In genomic region chr3:58026598-58026997, GRCh38 we compare ENCODE assay signal across 11 cellular contexts. TPM values are rescaled to one million over a fixed set of nuclear protein-coding genes. Genes with fewer than 3 reads are reported as not detected.
DNase-seq lines count a peak whose midpoint lies in the region; ATAC-seq and TF ChIP-seq lines count a peak whose summit lies in the region.
"Had no signal": no experiment of that assay in that cellular context is flagged by ENCODE, and none has a peak within 500 bp of the region (broad histone marks: within the 10 kb centered on the region; RNA-seq: fewer than 3 reads in every experiment).

No MANE protein-coding gene starts in this region.

- CTCF ChIA-PET in mammary epithelial cell (lab: Charles Lee; ENCODE audit: low non-redundant PET): interaction anchor here (0.6 kb wide), 1 partner anchor 28 kb away, joined by 4 read pairs; no protein-coding TSS in a partner anchor

- H2AFZ ChIP-seq in mammary epithelial cell (ENCODE audit: low read depth, low read length): no peak overlapping the region

- H3K27ac Mint-ChIP-seq in activated naive CD4-positive, alpha-beta T cell treated with anti-CD3 and anti-CD28 coated beads, Interleukin-2, amount 50 U/mL, for 72 hours: peak overlapping the region in 1 of 2 donors; percentile 87
- H3K27ac Mint-ChIP-seq in mesothelial cell of epicardium: peak overlapping the region; percentile 50
- H3K27ac Mint-ChIP-seq: B cell had no signal

- dilution Hi-C loops in mammary epithelial cell (cut with HindIII; ENCODE audit: low sequenced_read_pairs): loop anchor here (25.0 kb wide), 1 partner anchor 89 kb away; no protein-coding TSS in a partner anchor

- H3K27ac ChIP-seq in mammary epithelial cell (ENCODE audit: insufficient read depth, low read depth, low read length) (peak overlapping the region; percentile 53), vagina (peak overlapping the region; percentile 20), left ventricle myocardium inferior (replicated peaks) (no peak overlapping the region)

- no peak overlapping the region for H3K4me3 Mint-ChIP-seq in mesothelial cell of epicardium
- H3K4me3 Mint-ChIP-seq: B cell had no signal

- peaks cover 53% of the 10 kb centered on the region for H4K20me1 ChIP-seq in mammary epithelial cell (ENCODE audit: insufficient read depth, low read length)

- peak overlapping the region; percentile 29 for H3K4me2 ChIP-seq in mammary epithelial cell (ENCODE audit: insufficient read depth, low read depth, low read length)

- H3K4me3 ChIP-seq in mammary epithelial cell (replicated peaks in 1 of 3; ENCODE audit: insufficient read depth in 1 of 3, low read depth in 2 of 3, low read length in 3 of 3): no peak overlapping the region
- H3K4me3 ChIP-seq in vagina: no peak overlapping the region
- no peak overlapping the region for H3K4me3 ChIP-seq in left ventricle myocardium inferior

- H3K27me3 ChIP-seq in mammary epithelial cell (ENCODE audit: insufficient read depth, low read length) (no peaks in the 10 kb centered on the region), vagina (no peaks in the 10 kb centered on the region), left ventricle myocardium inferior (ENCODE audit: low read depth) (no peaks in the 10 kb centered on the region)

- WGBS in mammary epithelial cell (ENCODE audit: low coverage, missing lambda C conversion rate): 45% methylated on average over 7 of the region's 7 CpGs

- H3K9me3 ChIP-seq in mammary epithelial cell (replicated peaks; ENCODE audit: insufficient read depth, low read length): no peaks in the 10 kb centered on the region
- no peaks in the 10 kb centered on the region for H3K9me3 ChIP-seq in vagina
- H3K9me3 ChIP-seq in left ventricle myocardium inferior (replicated peaks): no peaks in the 10 kb centered on the region

- no peak overlapping the region for H3K9ac ChIP-seq in mammary epithelial cell (ENCODE audit: insufficient read depth, low read length)

- BruUV-seq in mammary epithelial cell (replicated peaks; lab: Mats Ljungman, UMichigan): no TSS peak

- H3K9me3 Mint-ChIP-seq in activated naive CD4-positive, alpha-beta T cell treated with anti-CD3 and anti-CD28 coated beads, Interleukin-2, amount 50 U/mL, for 72 hours: no peaks in the 10 kb centered on the region
- H3K9me3 Mint-ChIP-seq in mesothelial cell of epicardium: no peaks in the 10 kb centered on the region

- H3K4me1 ChIP-seq in mammary epithelial cell (ENCODE audit: insufficient read depth, low read length) (peaks cover 59% of the 10 kb centered on the region), vagina (peaks cover 45% of the 10 kb centered on the region), left ventricle myocardium inferior (peaks cover 30% of the 10 kb centered on the region)

- peaks cover 99% of the 10 kb centered on the region for H3K79me2 ChIP-seq in mammary epithelial cell (ENCODE audit: insufficient read depth, low read length)

- H3K4me1 Mint-ChIP-seq in mesothelial cell of epicardium: peaks cover 22% of the 10 kb centered on the region

- intact Hi-C loops in mammary epithelial cell (cut with micrococcal nuclease): no loop called here
- intact Hi-C loops in vagina (cut with DNase I): no loop called here
- intact Hi-C loops in left ventricle myocardium inferior (cut with micrococcal nuclease): no loop called here

- H3K36me3 Mint-ChIP-seq in activated naive CD4-positive, alpha-beta T cell treated with anti-CD3 and anti-CD28 coated beads, Interleukin-2, amount 50 U/mL, for 72 hours: no peaks in the 10 kb centered on the region
- H3K36me3 Mint-ChIP-seq in mesothelial cell of epicardium: no peaks in the 10 kb centered on the region

- ATAC-seq in activated naive CD4-positive, alpha-beta T cell treated with anti-CD3 and anti-CD28 coated beads, Interleukin-2, amount 50 U/mL, for 72 hours: peak; percentile 26 to 36
- no peak for ATAC-seq in GM21515 (IDR thresholded peaks at IDR 0.05; ENCODE audit: unreplicated experiment)

- no peaks in the 10 kb centered on the region for H3K27me3 Mint-ChIP-seq in mesothelial cell of epicardium (ENCODE audit: low read depth)
- H3K27me3 Mint-ChIP-seq: B cell had no signal

- H3K36me3 ChIP-seq in mammary epithelial cell (ENCODE audit: insufficient read depth, low read length) (peaks cover 13% of the 10 kb centered on the region), vagina (no peaks in the 10 kb centered on the region), left ventricle myocardium inferior (no peaks in the 10 kb centered on the region)

- DNase-seq in activated naive CD4-positive, alpha-beta T cell treated with anti-CD3 and anti-CD28 coated beads, Interleukin-2, amount 50 U/mL, for 72 hours (ENCODE audit: low spot score in 2 of 2): no peak
- no peak for DNase-seq in activated naive CD4-positive, alpha-beta T cell treated with Interleukin-2 at 50 U/mL for 16 hours
- peak; percentile 89 for DNase-seq in mammary epithelial cell
- DNase-seq in mesothelial cell of epicardium (ENCODE audit: low spot score in 2 of 2, unreplicated experiment in 2 of 2): no peak
- DNase-seq in vagina (ENCODE audit: extremely low spot score in 2 of 2): no peak
- no peak for DNase-seq in D341Med (ENCODE audit: low spot score)
- DNase-seq in left ventricle myocardium inferior: no peak
- DNase-seq: activated T-cell treated with anti-CD3 and anti-CD28 coated beads for 4 hours, small intestine had no signal

- TF ChIP-seq POLR2A in vagina (IDR thresholded peaks at IDR 0.05): no peak

- TF ChIP-seq CTCF in mammary epithelial cell (conservative IDR thresholded peaks at IDR 0.05 in 1 of 2, IDR thresholded peaks at IDR 0.05 in 1 of 2; ENCODE audit: extremely low read depth in 1 of 2, insufficient read depth in 1 of 2, low read depth in 1 of 2, low read length in 2 of 2) (peak; percentile 19 to 37), mesothelial cell of epicardium (IDR thresholded peaks at IDR 0.05; ENCODE audit: unreplicated experiment) (no peak), vagina (IDR thresholded peaks at IDR 0.05) (no peak), left ventricle myocardium inferior (IDR thresholded peaks at IDR 0.05; ENCODE audit: borderline replicate concordance) (no peak)

- in situ Hi-C loops in mammary epithelial cell (cut with MboI; ENCODE audit: low sequenced_read_pairs in 2 of 2): no loop called here

RNA-seq across cellular contexts. Expression of gene FLNB, which starts 18.4 kb away (rescaled TPM):
- 10 to 100 TPM; 17.5 to 34.2 TPM for total RNA-seq in activated naive CD4-positive, alpha-beta T cell treated with anti-CD3 and anti-CD28 coated beads, Interleukin-2, amount 50 U/mL, for 72 hours
- 1,000 to 10,000 TPM in 1 of 2 donors, 100 to 1,000 TPM in 1; 930 to 1,038 TPM for total RNA-seq in mammary epithelial cell
- polyA plus RNA-seq in mammary epithelial cell: 415 TPM
- polyA minus RNA-seq in mammary epithelial cell: 1,694 TPM
- total RNA-seq in mesothelial cell of epicardium: 173 to 190 TPM (median 177 TPM) in 3 replicates
- 147 TPM for total RNA-seq in vagina
- 34.8 TPM for total RNA-seq in left ventricle myocardium inferior

Comparison
In these comparisons a context has a peak if more than half of its experiments do, and no peak if none do; other contexts are left out.
1. CTCF ChIP-seq: peak in mammary epithelial cell (2 of 2); none in mesothelial cell of epicardium (single experiment), vagina (0 of 3) and left ventricle myocardium inferior (single experiment).